1 cellular context compared by ENCODE assay signal in the genomic region with DNA sequence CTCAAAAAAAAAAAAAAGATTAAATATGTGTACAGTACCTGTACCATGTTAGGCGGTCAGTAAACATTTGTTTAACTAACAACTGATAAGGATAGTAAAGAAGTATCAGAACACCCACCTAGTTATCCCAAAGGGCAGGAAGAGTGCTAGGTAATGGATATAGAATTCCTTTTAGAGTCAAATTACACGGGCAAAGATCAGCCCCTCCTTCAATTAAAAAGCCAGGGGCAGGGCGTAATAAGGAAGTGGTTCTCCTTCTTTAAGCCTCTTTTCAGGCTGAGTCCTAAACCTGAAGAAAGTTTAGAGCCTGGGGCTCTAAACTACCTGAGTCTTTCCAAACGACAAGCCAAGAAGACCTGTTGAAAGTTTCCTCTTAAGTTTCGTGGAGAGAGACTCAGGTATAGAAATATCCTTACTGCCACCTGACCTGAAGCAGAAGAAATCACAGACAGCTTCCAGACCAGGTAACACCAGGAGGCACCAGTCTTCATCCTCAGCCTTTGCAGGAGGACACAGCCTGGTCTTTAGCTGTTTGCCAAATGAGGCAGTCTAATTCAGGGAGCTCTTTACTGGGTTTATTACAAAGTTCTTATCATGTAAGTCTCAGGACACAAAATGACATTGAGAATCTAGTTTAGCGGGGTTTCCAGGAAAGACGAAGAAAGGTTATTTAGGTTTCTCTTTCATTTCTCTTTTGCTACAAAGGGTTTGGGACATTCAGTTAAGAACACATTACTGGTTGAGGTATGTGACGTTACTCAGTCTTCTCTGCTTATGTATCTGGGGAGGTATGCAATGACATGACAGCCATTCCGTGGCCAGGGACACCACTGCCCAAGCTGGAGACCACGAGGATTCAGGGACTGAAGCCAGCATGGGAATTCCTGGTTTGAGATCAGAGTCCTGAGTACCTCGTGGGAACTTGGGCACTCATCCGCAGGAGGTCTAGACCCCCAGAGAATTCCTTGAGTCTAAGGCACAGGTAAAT.
A peak's percentile ranks its signal among the peaks of the same experiment; 100 is the strongest.
TF ChIP-seq lines count a peak whose summit lies in the region.

A gene with protein sequence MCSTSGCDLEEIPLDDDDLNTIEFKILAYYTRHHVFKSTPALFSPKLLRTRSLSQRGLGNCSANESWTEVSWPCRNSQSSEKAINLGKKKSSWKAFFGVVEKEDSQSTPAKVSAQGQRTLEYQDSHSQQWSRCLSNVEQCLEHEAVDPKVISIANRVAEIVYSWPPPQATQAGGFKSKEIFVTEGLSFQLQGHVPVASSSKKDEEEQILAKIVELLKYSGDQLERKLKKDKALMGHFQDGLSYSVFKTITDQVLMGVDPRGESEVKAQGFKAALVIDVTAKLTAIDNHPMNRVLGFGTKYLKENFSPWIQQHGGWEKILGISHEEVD (plus strand): TSS at position 266 of the 988 bp plus-strand sequence. CDS start 8,367 bp downstream, outside the sequence.

TF ChIP-seq in HepG2, 621 proteins besides CTCF, POLR2A, EP300 and RAD21 (continued from another document):
- TF ChIP-seq, protein P1, sequence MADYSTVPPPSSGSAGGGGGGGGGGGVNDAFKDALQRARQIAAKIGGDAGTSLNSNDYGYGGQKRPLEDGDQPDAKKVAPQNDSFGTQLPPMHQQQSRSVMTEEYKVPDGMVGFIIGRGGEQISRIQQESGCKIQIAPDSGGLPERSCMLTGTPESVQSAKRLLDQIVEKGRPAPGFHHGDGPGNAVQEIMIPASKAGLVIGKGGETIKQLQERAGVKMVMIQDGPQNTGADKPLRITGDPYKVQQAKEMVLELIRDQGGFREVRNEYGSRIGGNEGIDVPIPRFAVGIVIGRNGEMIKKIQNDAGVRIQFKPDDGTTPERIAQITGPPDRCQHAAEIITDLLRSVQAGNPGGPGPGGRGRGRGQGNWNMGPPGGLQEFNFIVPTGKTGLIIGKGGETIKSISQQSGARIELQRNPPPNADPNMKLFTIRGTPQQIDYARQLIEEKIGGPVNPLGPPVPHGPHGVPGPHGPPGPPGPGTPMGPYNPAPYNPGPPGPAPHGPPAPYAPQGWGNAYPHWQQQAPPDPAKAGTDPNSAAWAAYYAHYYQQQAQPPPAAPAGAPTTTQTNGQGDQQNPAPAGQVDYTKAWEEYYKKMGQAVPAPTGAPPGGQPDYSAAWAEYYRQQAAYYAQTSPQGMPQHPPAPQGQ (CRISPR knock-in tag; IDR thresholded peaks at IDR 0.05; ENCODE audit: borderline replicate concordance): no peak
- TF ChIP-seq, protein P2, sequence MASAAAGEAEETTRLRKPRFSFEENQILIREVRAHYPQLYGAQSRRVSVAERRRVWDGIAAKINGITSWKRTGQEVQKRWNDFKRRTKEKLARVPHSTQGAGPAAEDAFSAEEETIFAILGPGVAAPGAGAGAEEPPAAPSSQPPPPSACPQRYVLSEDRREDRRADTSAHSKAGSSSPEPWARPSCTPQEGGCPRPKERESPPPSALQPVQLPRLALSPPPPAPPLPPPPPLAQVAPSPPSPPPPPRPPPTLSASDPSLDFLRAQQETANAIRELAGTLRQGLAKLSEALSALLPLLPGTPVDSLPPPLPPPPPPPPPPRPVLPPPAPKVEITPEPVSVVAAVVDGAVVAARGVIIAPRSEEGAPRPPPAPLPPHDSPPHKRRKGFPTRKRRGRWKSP (CRISPR knock-in tag; IDR thresholded peaks at IDR 0.05): 0 out of 2 replicates have a peak, but pooled peaks have one; percentile 10
- no peak for TF ChIP-seq GPN1 (CRISPR knock-in tag; IDR thresholded peaks at IDR 0.05; ENCODE audit: borderline replicate concordance)
- TF ChIP-seq HNF4A (CRISPR knock-in tag; IDR thresholded peaks at IDR 0.05): 0 out of 2 replicates have a peak, but pooled peaks have one; percentile 13
- no peak for TF ChIP-seq NFIC (IDR thresholded peaks at IDR 0.05; ENCODE audit: low read length)
- TF ChIP-seq ZNF326 (CRISPR knock-in tag; IDR thresholded peaks at IDR 0.05; ENCODE audit: borderline replicate concordance): no peak
- TF ChIP-seq ZNF670 (CRISPR knock-in tag; IDR thresholded peaks at IDR 0.05; ENCODE audit: borderline replicate concordance): no peak
- no peak for TF ChIP-seq ZBTB1 (CRISPR knock-in tag; IDR thresholded peaks at IDR 0.05; ENCODE audit: borderline replicate concordance)
- TF ChIP-seq HDAC1 (CRISPR knock-in tag; IDR thresholded peaks at IDR 0.05): peak; percentile 34; the same call in 1 of the 2 replicates
- TF ChIP-seq U2AF1 (optimal IDR thresholded peaks at IDR 0.05; ENCODE audit: low read depth, low read length): no peak
- no peak for TF ChIP-seq HOXA9 (CRISPR knock-in tag; IDR thresholded peaks at IDR 0.05; ENCODE audit: borderline replicate concordance)
- TF ChIP-seq SOX6 (IDR thresholded peaks at IDR 0.05): no peak
- TF ChIP-seq SOX6 (CRISPR knock-in tag; IDR thresholded peaks at IDR 0.05): peak; percentile 38; the same call in 1 of the 2 replicates
- TF ChIP-seq ZMYM4 (CRISPR knock-in tag; IDR thresholded peaks at IDR 0.05): 0 out of 2 replicates have a peak, but pooled peaks have one; percentile 31
- no peak for TF ChIP-seq ZNF225 (CRISPR knock-in tag; IDR thresholded peaks at IDR 0.05)
- no peak for TF ChIP-seq KLF12 (CRISPR knock-in tag; IDR thresholded peaks at IDR 0.05; ENCODE audit: borderline replicate concordance)
- no peak for TF ChIP-seq ZNF501 (CRISPR knock-in tag; IDR thresholded peaks at IDR 0.05)
- no peak for TF ChIP-seq RFX5 (IDR thresholded peaks at IDR 0.05; ENCODE audit: low read depth, low read length)
- TF ChIP-seq CBX1 (IDR thresholded peaks at IDR 0.05; ENCODE audit: low read depth): no peak
- TF ChIP-seq ZNF766 (CRISPR knock-in tag; IDR thresholded peaks at IDR 0.05; ENCODE audit: borderline replicate concordance): no peak
- no peak for TF ChIP-seq ZNF33A (CRISPR knock-in tag; IDR thresholded peaks at IDR 0.05; ENCODE audit: borderline replicate concordance)
- peak; percentile 55; the same call in 1 of the 2 replicates for TF ChIP-seq SIX1 (CRISPR knock-in tag; IDR thresholded peaks at IDR 0.05; ENCODE audit: borderline replicate concordance)
- TF ChIP-seq ZNF10 (CRISPR knock-in tag; IDR thresholded peaks at IDR 0.05; ENCODE audit: borderline replicate concordance, low read depth): no peak
- TF ChIP-seq, protein P3, sequence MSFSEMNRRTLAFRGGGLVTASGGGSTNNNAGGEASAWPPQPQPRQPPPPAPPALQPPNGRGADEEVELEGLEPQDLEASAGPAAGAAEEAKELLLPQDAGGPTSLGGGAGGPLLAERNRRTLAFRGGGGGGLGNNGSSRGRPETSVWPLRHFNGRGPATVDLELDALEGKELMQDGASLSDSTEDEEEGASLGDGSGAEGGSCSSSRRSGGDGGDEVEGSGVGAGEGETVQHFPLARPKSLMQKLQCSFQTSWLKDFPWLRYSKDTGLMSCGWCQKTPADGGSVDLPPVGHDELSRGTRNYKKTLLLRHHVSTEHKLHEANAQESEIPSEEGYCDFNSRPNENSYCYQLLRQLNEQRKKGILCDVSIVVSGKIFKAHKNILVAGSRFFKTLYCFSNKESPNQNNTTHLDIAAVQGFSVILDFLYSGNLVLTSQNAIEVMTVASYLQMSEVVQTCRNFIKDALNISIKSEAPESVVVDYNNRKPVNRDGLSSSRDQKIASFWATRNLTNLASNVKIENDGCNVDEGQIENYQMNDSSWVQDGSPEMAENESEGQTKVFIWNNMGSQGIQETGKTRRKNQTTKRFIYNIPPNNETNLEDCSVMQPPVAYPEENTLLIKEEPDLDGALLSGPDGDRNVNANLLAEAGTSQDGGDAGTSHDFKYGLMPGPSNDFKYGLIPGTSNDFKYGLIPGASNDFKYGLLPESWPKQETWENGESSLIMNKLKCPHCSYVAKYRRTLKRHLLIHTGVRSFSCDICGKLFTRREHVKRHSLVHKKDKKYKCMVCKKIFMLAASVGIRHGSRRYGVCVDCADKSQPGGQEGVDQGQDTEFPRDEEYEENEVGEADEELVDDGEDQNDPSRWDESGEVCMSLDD (CRISPR knock-in tag; IDR thresholded peaks at IDR 0.05; ENCODE audit: borderline replicate concordance): no peak
- TF ChIP-seq PCBP1 (IDR thresholded peaks at IDR 0.05; ENCODE audit: borderline replicate concordance, low read depth, low read length): no peak
- no peak for TF ChIP-seq SNRNP70 (IDR thresholded peaks at IDR 0.05; ENCODE audit: low read depth, low read length)
- no peak for TF ChIP-seq TBL1XR1 (IDR thresholded peaks at IDR 0.05; ENCODE audit: borderline replicate concordance, low read length, partially characterized antibody)
- TF ChIP-seq ZNF557 (CRISPR knock-in tag; IDR thresholded peaks at IDR 0.05): no peak
- TF ChIP-seq FOSL1 (CRISPR knock-in tag; IDR thresholded peaks at IDR 0.05; ENCODE audit: borderline replicate concordance): no peak
- TF ChIP-seq, protein P4, sequence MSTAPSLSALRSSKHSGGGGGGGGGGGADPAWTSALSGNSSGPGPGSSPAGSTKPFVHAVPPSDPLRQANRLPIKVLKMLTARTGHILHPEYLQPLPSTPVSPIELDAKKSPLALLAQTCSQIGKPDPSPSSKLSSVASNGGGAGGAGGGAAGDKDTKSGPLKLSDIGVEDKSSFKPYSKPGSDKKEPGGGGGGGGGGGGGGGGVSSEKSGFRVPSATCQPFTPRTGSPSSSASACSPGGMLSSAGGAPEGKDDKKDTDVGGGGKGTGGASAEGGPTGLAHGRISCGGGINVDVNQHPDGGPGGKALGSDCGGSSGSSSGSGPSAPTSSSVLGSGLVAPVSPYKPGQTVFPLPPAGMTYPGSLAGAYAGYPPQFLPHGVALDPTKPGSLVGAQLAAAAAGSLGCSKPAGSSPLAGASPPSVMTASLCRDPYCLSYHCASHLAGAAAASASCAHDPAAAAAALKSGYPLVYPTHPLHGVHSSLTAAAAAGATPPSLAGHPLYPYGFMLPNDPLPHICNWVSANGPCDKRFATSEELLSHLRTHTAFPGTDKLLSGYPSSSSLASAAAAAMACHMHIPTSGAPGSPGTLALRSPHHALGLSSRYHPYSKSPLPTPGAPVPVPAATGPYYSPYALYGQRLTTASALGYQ (CRISPR knock-in tag; IDR thresholded peaks at IDR 0.05): 0 out of 2 replicates have a peak, but pooled peaks have one; percentile 24
- TF ChIP-seq MED1 (CRISPR knock-in tag; IDR thresholded peaks at IDR 0.05): no peak
